Comparison of ENCODE assay signal across 1 cellular context in genomic region chr2:189440947-189441708, GRCh38.
A peak's percentile ranks its signal among the peaks of the same experiment; 100 is the strongest.
TF ChIP-seq lines count a peak whose summit lies in the region.

WDR75 (plus strand) TSS chr2:189441474; CDS start chr2:189441493, 19 bp downstream.

TF ChIP-seq in K562, 482 proteins besides CTCF, POLR2A, EP300 and RAD21 (continued from another document and continues in another):
- TF ChIP-seq BCLAF1 (IDR thresholded peaks at IDR 0.05; ENCODE audit: borderline replicate concordance in 1 of 2, control insufficient read depth in 1 of 2, low read depth in 2 of 2, low read length in 1 of 2) = no peak
- no peak; the same call in 1 of the 2 replicates for TF ChIP-seq AFF4 (CRISPR knock-in tag; IDR thresholded peaks at IDR 0.05)
- peak in 1 of 2 experiments; percentile 7; a peak in 1 of 3 replicates for TF ChIP-seq CBX3 (IDR thresholded peaks at IDR 0.05; ENCODE audit: borderline replicate concordance in 1 of 2, low read length in 2 of 2)
- TF ChIP-seq ZZZ3 (IDR thresholded peaks at IDR 0.05) = no peak
- TF ChIP-seq ZNF717 (CRISPR knock-in tag; IDR thresholded peaks at IDR 0.05) = no peak
- no peak for TF ChIP-seq MECOM (CRISPR knock-in tag; IDR thresholded peaks at IDR 0.05)
- TF ChIP-seq ZNF311 (CRISPR knock-in tag; IDR thresholded peaks at IDR 0.05) = no peak
- TF ChIP-seq RBBP5 (IDR thresholded peaks at IDR 0.05; ENCODE audit: borderline replicate concordance, insufficient read depth, low read length, poor library complexity, severe bottlenecking) = peak; percentile 39
- TF ChIP-seq E2F1 (CRISPR knock-in tag; IDR thresholded peaks at IDR 0.05) = no peak
- TF ChIP-seq E2F4 (CRISPR knock-in tag; IDR thresholded peaks at IDR 0.05; ENCODE audit: low read depth) = no peak
- no peak for TF ChIP-seq STAG1 (CRISPR knock-in tag; IDR thresholded peaks at IDR 0.05; ENCODE audit: borderline replicate concordance)
- no peak for TF ChIP-seq KDM4B (IDR thresholded peaks at IDR 0.05; ENCODE audit: borderline replicate concordance in 2 of 2, low read depth in 1 of 2)
- TF ChIP-seq LEF1 (IDR thresholded peaks at IDR 0.05) = no peak
- no peak for TF ChIP-seq FOXJ2 (tag; IDR thresholded peaks at IDR 0.05)
- TF ChIP-seq PRPF4 (IDR thresholded peaks at IDR 0.05; ENCODE audit: insufficient read depth, low read depth, low read length, poor library complexity, severe bottlenecking) = no peak
- TF ChIP-seq GATAD2A (IDR thresholded peaks at IDR 0.05) = no peak
- peak; percentile 60 for TF ChIP-seq E2F8 (IDR thresholded peaks at IDR 0.05; ENCODE audit: low read depth, partially characterized antibody)
- no peak for TF ChIP-seq PATZ1 (CRISPR knock-in tag; IDR thresholded peaks at IDR 0.05; ENCODE audit: borderline replicate concordance)
- TF ChIP-seq PHB2 (IDR thresholded peaks at IDR 0.05; ENCODE audit: low read depth) = no peak
- TF ChIP-seq EP400 (IDR thresholded peaks at IDR 0.05) = peak; percentile 95
- TF ChIP-seq TSHZ1 (CRISPR knock-in tag; IDR thresholded peaks at IDR 0.05) = no peak
- no peak for TF ChIP-seq CEBPG (CRISPR knock-in tag; IDR thresholded peaks at IDR 0.05)
- TF ChIP-seq CEBPG (tag; conservative IDR thresholded peaks at IDR 0.05 in 1 of 2, IDR thresholded peaks at IDR 0.05 in 1 of 2) = no peak
- 0 out of 2 replicates have a peak, but pooled peaks have one; percentile 29 for TF ChIP-seq HBP1 (CRISPR knock-in tag; IDR thresholded peaks at IDR 0.05)
- no peak for TF ChIP-seq ZNF609 (CRISPR knock-in tag; IDR thresholded peaks at IDR 0.05; ENCODE audit: borderline replicate concordance)
- TF ChIP-seq NR2F6 (CRISPR knock-in tag; IDR thresholded peaks at IDR 0.05) = no peak
- no peak for TF ChIP-seq IRF2 (CRISPR knock-in tag; IDR thresholded peaks at IDR 0.05)
